ENCODE assay signal across 34 cellular contexts in the genomic region with DNA sequence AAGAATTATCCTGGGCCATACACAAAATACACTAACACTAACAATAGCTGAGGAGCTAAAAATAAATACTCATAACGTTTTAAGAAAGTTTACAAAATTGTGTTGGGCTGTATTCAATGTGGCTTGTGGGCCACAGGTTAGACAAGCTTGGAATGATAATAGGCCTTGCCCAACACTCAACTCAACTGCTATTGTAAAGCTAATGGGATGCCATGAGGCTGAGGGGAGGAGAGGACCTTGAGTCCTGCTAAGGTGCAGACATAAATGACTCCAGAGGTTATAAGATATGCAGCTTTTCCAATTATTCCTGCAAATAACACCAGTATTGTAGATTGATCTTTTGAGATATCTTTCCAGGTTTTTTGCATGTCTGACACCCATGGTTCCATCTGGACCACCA.
"Had no signal": no experiment of that assay in that cellular context is flagged by ENCODE, and none has a peak within 500 bp of the region (broad histone marks: within the 10 kb centered on the region; RNA-seq: fewer than 3 reads in every experiment).

No MANE protein-coding gene starts in this region.

- H3K9ac ChIP-seq: KMS-11 had no signal

- H3K36me3 ChIP-seq: MG63 had no signal

- H3K4me3 ChIP-seq: MG63 had no signal

- H3K4me2 ChIP-seq: KMS-11 had no signal

- H3K27me3 ChIP-seq: MG63 had no signal

- H3K27ac ChIP-seq: KMS-11 had no signal

- H3K9me3 ChIP-seq: MG63 had no signal

- DNase-seq: Karpas-422, Kasumi-1, MG63, MM.1S, MV-4-11, NCI-H1048, NCI-H1092, NCI-H1092 treated with DMSO at 0.1 percent for 48 hours, NCI-H1105, NCI-H1105 treated with DMSO at 0.1 percent for 48 hours, NCI-H1417, NCI-H1417 treated with DMSO at 0.1 percent for 48 hours, NCI-H1436, NCI-H1436 treated with DMSO at 0.1 percent for 48 hours, NCI-H146, NCI-H1694, NCI-H1694 treated with DMSO at 0.1 percent for 48 hours, NCI-H187, NCI-H187 treated with DMSO at 0.1 percent for 48 hours, NCI-H1930, NCI-H2029, NCI-H2029 treated with DMSO at 0.1 percent for 48 hours, NCI-H2081, NCI-H2081 treated with DMSO at 0.1 percent for 48 hours, NCI-H2107, NCI-H2171, NCI-H2171 treated with DMSO at 0.1 percent for 48 hours, NCI-H2227 treated with DMSO at 0.1 percent for 48 hours, NCI-H226, NCI-H345, NCI-H446, NCI-H446 treated with DMSO at 0.1 percent for 48 hours, NCI-H510A had no signal
